27 cellular contexts compared by ENCODE assay signal in genomic region chr10:78928330-78928729, GRCh38.
"Had no signal": no experiment of that assay in that cellular context is flagged by ENCODE, and none has a peak within 500 bp of the region (broad histone marks: within the 10 kb centered on the region; RNA-seq: fewer than 3 reads in every experiment).

No MANE protein-coding gene starts in this region.

- H3K27me3 ChIP-seq: brain microvascular endothelial cell had no signal

- H3K4me3 ChIP-seq: coronary artery had no signal

- H3K36me3 ChIP-seq: brain microvascular endothelial cell had no signal

- DNase-seq: activated CD4-positive, alpha-beta memory T cell treated with anti-CD3 and anti-CD28 coated beads for 36 hours; activated CD4-positive, alpha-beta T cell treated with anti-CD3 and anti-CD28 coated beads for 36 hours; activated CD4-positive, alpha-beta T cell treated with anti-CD3 and anti-CD28 coated beads, Interleukin-2, amount 50 U/mL, for 1 hour; activated CD8-positive, alpha-beta memory T cell treated with anti-CD3 and anti-CD28 coated beads, Interleukin-2, amount 50 U/mL, for 4 hours; activated gamma-delta T cell treated with Interleukin-2 at 50 U/mL for 16 hours; activated naive CD4-positive, alpha-beta T cell treated with anti-CD3 and anti-CD28 coated beads for 36 hours; activated naive CD8-positive, alpha-beta T cell treated with anti-CD3 and anti-CD28 coated beads for 36 hours; activated T-cell treated with anti-CD3 and anti-CD28 coated beads for 4 hours; activated T-cell treated with anti-CD3 and anti-CD28 coated beads, Interleukin-2, amount 50 U/mL, for 4 hours; amniotic stem cell; aorta; brain microvascular endothelial cell; KG1; MM.1S; NCI-H1092 treated with DMSO at 0.1 percent for 48 hours; NCI-H1417; NCI-H187; NCI-H2029 treated with DMSO at 0.1 percent for 48 hours; NCI-H2171 treated with DMSO at 0.1 percent for 48 hours; NCI-H2227 treated with DMSO at 0.1 percent for 48 hours; NCI-H446; PC-3 had no signal

- ATAC-seq: activated CD4-positive, alpha-beta T cell treated with anti-CD3 and anti-CD28 coated beads for 36 hours; activated CD4-positive, CD25-positive, alpha-beta regulatory T cell treated with anti-CD3 and anti-CD28 coated beads, Interleukin-2, amount 50 U/mL, for 24 hours; activated T-cell treated with anti-CD3 and anti-CD28 coated beads, Interleukin-2, amount 50 U/mL, for 4 hours; Right ventricle myocardium inferior; WTC11 had no signal

- H3K27ac ChIP-seq: brain microvascular endothelial cell, coronary artery, RWPE1 had no signal
